ENCODE assay signal across 1 cellular context in the genomic region with DNA sequence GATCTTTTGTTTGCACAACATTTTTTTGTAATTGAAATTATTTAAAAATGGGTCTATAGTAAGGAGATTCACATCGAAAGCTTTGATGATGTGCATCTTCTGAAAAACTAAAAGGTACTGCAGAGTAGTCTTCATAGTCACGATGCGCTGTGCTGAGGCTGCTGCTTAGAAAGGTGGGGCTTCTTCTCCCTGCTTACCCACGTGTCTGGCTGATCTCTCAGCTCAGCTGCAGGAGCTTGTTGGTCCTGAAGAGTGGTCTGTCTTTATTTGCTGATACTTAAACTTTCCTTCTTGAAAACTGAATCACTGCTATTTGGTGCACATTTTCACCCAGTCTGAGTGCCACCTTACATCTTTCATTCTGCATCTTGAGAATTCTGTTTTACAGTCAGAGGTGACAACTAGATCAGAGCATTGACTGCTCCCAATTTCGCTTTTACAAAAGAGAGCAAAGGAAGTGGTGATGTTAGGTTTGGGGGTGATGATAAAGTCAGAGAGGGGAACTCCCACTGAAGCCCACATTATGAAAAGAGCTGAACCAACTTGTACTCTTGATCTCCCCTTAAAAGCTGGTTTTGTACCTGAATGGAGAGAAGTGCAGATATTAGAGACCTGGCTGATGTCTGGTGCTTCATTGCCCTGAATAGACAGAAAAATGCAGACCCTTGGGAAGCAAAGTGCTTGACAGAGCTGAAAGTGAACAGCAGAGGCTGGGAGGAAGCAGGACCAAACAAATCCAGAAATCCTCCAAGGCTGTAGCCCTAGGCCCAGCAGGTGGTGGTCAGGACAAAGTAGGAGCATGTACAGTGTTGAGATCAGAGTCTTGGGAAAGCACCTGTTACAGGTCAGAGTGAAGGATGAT.
TF ChIP-seq lines count a peak whose summit lies in the region.

No MANE protein-coding gene starts in this region.

TF ChIP-seq in GM12878, 131 proteins besides CTCF, POLR2A, EP300 and RAD21 (continued from another document and continues in another):
- no peak for TF ChIP-seq NFYA (IDR thresholded peaks at IDR 0.05; ENCODE audit: borderline replicate concordance, low read depth, low read length)
- TF ChIP-seq NR2C2 (IDR thresholded peaks at IDR 0.05; ENCODE audit: borderline replicate concordance, control insufficient read depth, insufficient read length, low read depth) = no peak
- TF ChIP-seq ESRRA (IDR thresholded peaks at IDR 0.05; ENCODE audit: low read length) = no peak
- TF ChIP-seq, protein P1, sequence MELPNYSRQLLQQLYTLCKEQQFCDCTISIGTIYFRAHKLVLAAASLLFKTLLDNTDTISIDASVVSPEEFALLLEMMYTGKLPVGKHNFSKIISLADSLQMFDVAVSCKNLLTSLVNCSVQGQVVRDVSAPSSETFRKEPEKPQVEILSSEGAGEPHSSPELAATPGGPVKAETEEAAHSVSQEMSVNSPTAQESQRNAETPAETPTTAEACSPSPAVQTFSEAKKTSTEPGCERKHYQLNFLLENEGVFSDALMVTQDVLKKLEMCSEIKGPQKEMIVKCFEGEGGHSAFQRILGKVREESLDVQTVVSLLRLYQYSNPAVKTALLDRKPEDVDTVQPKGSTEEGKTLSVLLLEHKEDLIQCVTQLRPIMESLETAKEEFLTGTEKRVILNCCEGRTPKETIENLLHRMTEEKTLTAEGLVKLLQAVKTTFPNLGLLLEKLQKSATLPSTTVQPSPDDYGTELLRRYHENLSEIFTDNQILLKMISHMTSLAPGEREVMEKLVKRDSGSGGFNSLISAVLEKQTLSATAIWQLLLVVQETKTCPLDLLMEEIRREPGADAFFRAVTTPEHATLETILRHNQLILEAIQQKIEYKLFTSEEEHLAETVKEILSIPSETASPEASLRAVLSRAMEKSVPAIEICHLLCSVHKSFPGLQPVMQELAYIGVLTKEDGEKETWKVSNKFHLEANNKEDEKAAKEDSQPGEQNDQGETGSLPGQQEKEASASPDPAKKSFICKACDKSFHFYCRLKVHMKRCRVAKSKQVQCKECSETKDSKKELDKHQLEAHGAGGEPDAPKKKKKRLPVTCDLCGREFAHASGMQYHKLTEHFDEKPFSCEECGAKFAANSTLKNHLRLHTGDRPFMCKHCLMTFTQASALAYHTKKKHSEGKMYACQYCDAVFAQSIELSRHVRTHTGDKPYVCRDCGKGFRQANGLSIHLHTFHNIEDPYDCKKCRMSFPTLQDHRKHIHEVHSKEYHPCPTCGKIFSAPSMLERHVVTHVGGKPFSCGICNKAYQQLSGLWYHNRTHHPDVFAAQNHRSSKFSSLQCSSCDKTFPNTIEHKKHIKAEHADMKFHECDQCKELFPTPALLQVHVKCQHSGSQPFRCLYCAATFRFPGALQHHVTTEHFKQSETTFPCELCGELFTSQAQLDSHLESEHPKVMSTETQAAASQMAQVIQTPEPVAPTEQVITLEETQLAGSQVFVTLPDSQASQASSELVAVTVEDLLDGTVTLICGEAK (IDR thresholded peaks at IDR 0.05; ENCODE audit: borderline replicate concordance) = no peak
- no peak; the same call in 1 of the 2 replicates for TF ChIP-seq NR2F1 (conservative IDR thresholded peaks at IDR 0.05)
- no peak for TF ChIP-seq POLR2AphosphoS5 (IDR thresholded peaks at IDR 0.05; ENCODE audit: low read length)
- TF ChIP-seq, protein P2, sequence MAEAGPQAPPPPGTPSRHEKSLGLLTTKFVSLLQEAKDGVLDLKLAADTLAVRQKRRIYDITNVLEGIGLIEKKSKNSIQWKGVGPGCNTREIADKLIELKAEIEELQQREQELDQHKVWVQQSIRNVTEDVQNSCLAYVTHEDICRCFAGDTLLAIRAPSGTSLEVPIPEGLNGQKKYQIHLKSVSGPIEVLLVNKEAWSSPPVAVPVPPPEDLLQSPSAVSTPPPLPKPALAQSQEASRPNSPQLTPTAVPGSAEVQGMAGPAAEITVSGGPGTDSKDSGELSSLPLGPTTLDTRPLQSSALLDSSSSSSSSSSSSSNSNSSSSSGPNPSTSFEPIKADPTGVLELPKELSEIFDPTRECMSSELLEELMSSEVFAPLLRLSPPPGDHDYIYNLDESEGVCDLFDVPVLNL (IDR thresholded peaks at IDR 0.05; ENCODE audit: low read depth, low read length) = no peak
- TF ChIP-seq, protein P3, sequence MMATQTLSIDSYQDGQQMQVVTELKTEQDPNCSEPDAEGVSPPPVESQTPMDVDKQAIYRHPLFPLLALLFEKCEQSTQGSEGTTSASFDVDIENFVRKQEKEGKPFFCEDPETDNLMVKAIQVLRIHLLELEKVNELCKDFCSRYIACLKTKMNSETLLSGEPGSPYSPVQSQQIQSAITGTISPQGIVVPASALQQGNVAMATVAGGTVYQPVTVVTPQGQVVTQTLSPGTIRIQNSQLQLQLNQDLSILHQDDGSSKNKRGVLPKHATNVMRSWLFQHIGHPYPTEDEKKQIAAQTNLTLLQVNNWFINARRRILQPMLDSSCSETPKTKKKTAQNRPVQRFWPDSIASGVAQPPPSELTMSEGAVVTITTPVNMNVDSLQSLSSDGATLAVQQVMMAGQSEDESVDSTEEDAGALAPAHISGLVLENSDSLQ (IDR thresholded peaks at IDR 0.05) = no peak
- peak; percentile 49; the same call in 1 of the 2 replicates for TF ChIP-seq NFIC (IDR thresholded peaks at IDR 0.05; ENCODE audit: low read depth, low read length)
- 0 out of 2 replicates have a peak, but pooled peaks have one; percentile 40 for TF ChIP-seq RUNX3 (IDR thresholded peaks at IDR 0.05; ENCODE audit: low read length)
- TF ChIP-seq CHD1 (IDR thresholded peaks at IDR 0.05; ENCODE audit: low read depth, low read length) = no peak
- TF ChIP-seq SUZ12 (IDR thresholded peaks at IDR 0.05; ENCODE audit: unreplicated experiment) = no peak
- TF ChIP-seq SMARCA5 (IDR thresholded peaks at IDR 0.05) = no peak
- no peak for TF ChIP-seq CBX3 (IDR thresholded peaks at IDR 0.05; ENCODE audit: borderline replicate concordance, low read depth)
- TF ChIP-seq SUPT20H (IDR thresholded peaks at IDR 0.05; ENCODE audit: borderline replicate concordance, control insufficient read depth, low read depth, low read length) = no peak
- TF ChIP-seq, protein P4, sequence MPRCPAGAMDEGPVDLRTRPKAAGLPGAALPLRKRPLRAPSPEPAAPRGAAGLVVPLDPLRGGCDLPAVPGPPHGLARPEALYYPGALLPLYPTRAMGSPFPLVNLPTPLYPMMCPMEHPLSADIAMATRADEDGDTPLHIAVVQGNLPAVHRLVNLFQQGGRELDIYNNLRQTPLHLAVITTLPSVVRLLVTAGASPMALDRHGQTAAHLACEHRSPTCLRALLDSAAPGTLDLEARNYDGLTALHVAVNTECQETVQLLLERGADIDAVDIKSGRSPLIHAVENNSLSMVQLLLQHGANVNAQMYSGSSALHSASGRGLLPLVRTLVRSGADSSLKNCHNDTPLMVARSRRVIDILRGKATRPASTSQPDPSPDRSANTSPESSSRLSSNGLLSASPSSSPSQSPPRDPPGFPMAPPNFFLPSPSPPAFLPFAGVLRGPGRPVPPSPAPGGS (IDR thresholded peaks at IDR 0.05; ENCODE audit: borderline replicate concordance, insufficient read depth, low read depth, low read length, poor library complexity, severe bottlenecking) = no peak
- TF ChIP-seq, protein P5, sequence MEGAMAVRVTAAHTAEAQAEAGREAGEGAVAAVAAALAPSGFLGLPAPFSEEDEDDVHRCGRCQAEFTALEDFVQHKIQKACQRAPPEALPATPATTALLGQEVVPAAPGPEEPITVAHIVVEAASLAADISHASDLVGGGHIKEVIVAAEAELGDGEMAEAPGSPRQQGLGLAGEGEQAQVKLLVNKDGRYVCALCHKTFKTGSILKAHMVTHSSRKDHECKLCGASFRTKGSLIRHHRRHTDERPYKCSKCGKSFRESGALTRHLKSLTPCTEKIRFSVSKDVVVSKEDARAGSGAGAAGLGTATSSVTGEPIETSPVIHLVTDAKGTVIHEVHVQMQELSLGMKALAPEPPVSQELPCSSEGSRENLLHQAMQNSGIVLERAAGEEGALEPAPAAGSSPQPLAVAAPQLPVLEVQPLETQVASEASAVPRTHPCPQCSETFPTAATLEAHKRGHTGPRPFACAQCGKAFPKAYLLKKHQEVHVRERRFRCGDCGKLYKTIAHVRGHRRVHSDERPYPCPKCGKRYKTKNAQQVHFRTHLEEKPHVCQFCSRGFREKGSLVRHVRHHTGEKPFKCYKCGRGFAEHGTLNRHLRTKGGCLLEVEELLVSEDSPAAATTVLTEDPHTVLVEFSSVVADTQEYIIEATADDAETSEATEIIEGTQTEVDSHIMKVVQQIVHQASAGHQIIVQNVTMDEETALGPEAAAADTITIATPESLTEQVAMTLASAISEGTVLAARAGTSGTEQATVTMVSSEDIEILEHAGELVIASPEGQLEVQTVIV (IDR thresholded peaks at IDR 0.05; ENCODE audit: borderline replicate concordance, partially characterized antibody) = no peak
- no peak for TF ChIP-seq ZNF207 (IDR thresholded peaks at IDR 0.05; ENCODE audit: borderline replicate concordance)
- TF ChIP-seq, protein P6, sequence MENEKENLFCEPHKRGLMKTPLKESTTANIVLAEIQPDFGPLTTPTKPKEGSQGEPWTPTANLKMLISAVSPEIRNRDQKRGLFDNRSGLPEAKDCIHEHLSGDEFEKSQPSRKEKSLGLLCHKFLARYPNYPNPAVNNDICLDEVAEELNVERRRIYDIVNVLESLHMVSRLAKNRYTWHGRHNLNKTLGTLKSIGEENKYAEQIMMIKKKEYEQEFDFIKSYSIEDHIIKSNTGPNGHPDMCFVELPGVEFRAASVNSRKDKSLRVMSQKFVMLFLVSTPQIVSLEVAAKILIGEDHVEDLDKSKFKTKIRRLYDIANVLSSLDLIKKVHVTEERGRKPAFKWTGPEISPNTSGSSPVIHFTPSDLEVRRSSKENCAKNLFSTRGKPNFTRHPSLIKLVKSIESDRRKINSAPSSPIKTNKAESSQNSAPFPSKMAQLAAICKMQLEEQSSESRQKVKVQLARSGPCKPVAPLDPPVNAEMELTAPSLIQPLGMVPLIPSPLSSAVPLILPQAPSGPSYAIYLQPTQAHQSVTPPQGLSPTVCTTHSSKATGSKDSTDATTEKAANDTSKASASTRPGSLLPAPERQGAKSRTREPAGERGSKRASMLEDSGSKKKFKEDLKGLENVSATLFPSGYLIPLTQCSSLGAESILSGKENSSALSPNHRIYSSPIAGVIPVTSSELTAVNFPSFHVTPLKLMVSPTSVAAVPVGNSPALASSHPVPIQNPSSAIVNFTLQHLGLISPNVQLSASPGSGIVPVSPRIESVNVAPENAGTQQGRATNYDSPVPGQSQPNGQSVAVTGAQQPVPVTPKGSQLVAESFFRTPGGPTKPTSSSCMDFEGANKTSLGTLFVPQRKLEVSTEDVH (IDR thresholded peaks at IDR 0.05; ENCODE audit: low read depth, partially characterized antibody) = no peak
- no peak for TF ChIP-seq MEF2B (IDR thresholded peaks at IDR 0.05; ENCODE audit: partially characterized antibody, poor library complexity, severe bottlenecking)
- TF ChIP-seq KLF5 (IDR thresholded peaks at IDR 0.05; ENCODE audit: partially characterized antibody) = no peak
- TF ChIP-seq, protein P7, sequence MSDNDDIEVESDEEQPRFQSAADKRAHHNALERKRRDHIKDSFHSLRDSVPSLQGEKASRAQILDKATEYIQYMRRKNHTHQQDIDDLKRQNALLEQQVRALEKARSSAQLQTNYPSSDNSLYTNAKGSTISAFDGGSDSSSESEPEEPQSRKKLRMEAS (IDR thresholded peaks at IDR 0.05; ENCODE audit: low read depth, low read length) = no peak
- TF ChIP-seq TAF1 (IDR thresholded peaks at IDR 0.05; ENCODE audit: borderline replicate concordance, low read depth, low read length) = no peak
- 0 out of 2 replicates have a peak, but pooled peaks have one; percentile 16 for TF ChIP-seq ZSCAN29 (IDR thresholded peaks at IDR 0.05)
- no peak for TF ChIP-seq KAT2A (conservative IDR thresholded peaks at IDR 0.05; ENCODE audit: control insufficient read depth, low read depth, low read length)
- TF ChIP-seq, protein P8, sequence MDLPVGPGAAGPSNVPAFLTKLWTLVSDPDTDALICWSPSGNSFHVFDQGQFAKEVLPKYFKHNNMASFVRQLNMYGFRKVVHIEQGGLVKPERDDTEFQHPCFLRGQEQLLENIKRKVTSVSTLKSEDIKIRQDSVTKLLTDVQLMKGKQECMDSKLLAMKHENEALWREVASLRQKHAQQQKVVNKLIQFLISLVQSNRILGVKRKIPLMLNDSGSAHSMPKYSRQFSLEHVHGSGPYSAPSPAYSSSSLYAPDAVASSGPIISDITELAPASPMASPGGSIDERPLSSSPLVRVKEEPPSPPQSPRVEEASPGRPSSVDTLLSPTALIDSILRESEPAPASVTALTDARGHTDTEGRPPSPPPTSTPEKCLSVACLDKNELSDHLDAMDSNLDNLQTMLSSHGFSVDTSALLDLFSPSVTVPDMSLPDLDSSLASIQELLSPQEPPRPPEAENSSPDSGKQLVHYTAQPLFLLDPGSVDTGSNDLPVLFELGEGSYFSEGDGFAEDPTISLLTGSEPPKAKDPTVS (IDR thresholded peaks at IDR 0.05; ENCODE audit: low read depth, low read length) = no peak
- TF ChIP-seq ZNF384 (IDR thresholded peaks at IDR 0.05; ENCODE audit: borderline replicate concordance, low read depth, low read length) = no peak
- no peak for TF ChIP-seq HDGF (IDR thresholded peaks at IDR 0.05)
- TF ChIP-seq, protein P9, sequence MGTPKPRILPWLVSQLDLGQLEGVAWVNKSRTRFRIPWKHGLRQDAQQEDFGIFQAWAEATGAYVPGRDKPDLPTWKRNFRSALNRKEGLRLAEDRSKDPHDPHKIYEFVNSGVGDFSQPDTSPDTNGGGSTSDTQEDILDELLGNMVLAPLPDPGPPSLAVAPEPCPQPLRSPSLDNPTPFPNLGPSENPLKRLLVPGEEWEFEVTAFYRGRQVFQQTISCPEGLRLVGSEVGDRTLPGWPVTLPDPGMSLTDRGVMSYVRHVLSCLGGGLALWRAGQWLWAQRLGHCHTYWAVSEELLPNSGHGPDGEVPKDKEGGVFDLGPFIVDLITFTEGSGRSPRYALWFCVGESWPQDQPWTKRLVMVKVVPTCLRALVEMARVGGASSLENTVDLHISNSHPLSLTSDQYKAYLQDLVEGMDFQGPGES (IDR thresholded peaks at IDR 0.05) = no peak
- TF ChIP-seq ETV6 (conservative IDR thresholded peaks at IDR 0.05 in 1 of 2, IDR thresholded peaks at IDR 0.05 in 1 of 2; ENCODE audit: borderline replicate concordance in 1 of 2, low read depth in 1 of 2) = 0 out of 4 replicates have a peak, but pooled peaks of 1 of the 2 experiments have one; percentile 29
- TF ChIP-seq, protein P10, sequence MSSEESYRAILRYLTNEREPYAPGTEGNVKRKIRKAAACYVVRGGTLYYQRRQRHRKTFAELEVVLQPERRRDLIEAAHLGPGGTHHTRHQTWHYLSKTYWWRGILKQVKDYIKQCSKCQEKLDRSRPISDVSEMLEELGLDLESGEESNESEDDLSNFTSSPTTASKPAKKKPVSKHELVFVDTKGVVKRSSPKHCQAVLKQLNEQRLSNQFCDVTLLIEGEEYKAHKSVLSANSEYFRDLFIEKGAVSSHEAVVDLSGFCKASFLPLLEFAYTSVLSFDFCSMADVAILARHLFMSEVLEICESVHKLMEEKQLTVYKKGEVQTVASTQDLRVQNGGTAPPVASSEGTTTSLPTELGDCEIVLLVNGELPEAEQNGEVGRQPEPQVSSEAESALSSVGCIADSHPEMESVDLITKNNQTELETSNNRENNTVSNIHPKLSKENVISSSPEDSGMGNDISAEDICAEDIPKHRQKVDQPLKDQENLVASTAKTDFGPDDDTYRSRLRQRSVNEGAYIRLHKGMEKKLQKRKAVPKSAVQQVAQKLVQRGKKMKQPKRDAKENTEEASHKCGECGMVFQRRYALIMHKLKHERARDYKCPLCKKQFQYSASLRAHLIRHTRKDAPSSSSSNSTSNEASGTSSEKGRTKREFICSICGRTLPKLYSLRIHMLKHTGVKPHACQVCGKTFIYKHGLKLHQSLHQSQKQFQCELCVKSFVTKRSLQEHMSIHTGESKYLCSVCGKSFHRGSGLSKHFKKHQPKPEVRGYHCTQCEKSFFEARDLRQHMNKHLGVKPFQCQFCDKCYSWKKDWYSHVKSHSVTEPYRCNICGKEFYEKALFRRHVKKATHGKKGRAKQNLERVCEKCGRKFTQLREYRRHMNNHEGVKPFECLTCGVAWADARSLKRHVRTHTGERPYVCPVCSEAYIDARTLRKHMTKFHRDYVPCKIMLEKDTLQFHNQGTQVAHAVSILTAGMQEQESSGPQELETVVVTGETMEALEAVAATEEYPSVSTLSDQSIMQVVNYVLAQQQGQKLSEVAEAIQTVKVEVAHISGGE (CRISPR knock-in tag; IDR thresholded peaks at IDR 0.05) = no peak
- TF ChIP-seq CBFB (IDR thresholded peaks at IDR 0.05; ENCODE audit: low read depth) = no peak
- no peak for TF ChIP-seq PAX5 (IDR thresholded peaks at IDR 0.05; ENCODE audit: borderline replicate concordance, low read depth, low read length)
